In the genomic region with DNA sequence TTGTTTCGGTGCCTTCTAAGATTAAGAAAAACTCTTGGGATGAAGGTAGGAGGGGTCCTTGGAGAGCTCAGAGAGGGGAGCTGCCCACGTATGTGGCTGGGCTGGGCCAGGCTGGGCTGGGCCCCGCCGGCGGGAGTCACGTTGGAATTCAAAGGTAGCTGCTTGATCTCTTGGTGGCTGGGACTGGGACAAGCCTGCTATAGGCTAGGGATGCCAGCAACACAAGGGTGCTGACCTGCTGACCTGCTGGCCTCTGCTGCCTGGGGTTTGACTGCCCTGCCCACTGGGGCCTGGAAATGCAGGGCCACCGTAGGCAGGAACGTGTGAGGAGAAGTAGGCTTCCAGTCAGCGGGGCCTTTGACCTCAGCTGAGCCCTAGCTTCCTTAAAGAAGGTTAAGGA, we compare ENCODE assay signal across 21 cellular contexts. TPM values are rescaled to one million over a fixed set of nuclear protein-coding genes. Genes with fewer than 3 reads are reported as not detected.
DNase-seq lines count a peak whose midpoint lies in the region; ATAC-seq and TF ChIP-seq lines count a peak whose summit lies in the region.
"Had no signal": no experiment of that assay in that cellular context is flagged by ENCODE, and none has a peak within 500 bp of the region (broad histone marks: within the 10 kb centered on the region; RNA-seq: fewer than 3 reads in every experiment).

No MANE protein-coding gene starts in this region.

- H3K79me1 ChIP-seq in mesenchymal stem cell (replicated peaks; ENCODE audit: low read length, poor library complexity, severe bottlenecking) = no peaks in the 10 kb centered on the region

- H3K27me3 ChIP-seq in left ventricle myocardium inferior (ENCODE audit: low read depth) = peaks cover 11% of the 10 kb centered on the region
- peaks cover 4 to 9% of the 10 kb centered on the region in 2 experiments for H3K27me3 ChIP-seq in mesenchymal stem cell (ENCODE audit: control insufficient read depth in 1 of 2, insufficient read depth in 1 of 2, low read length in 2 of 2)
- H3K27me3 ChIP-seq in spleen (replicated peaks in 1 of 7) = peaks cover 0 to 4% (median 0%) of the 10 kb centered on the region in 7 donors

- no peak for DNase-seq in left ventricle myocardium inferior
- no peak for DNase-seq in left cardiac atrium
- DNase-seq in caudate nucleus (lab: John Stamatoyannopoulos, UW) = no peak
- DNase-seq in mesenchymal stem cell = no peak
- DNase-seq in spleen = no peak
- DNase-seq in GM10266 (ENCODE audit: extremely low spot score) = no peak
- DNase-seq in SIG-M5 treated with dmso at 0.1 percent for 504 hours (lab: John Stamatoyannopoulos, UW; ENCODE audit: unreplicated experiment) = no peak
- DNase-seq: 8988T; Caco-2; DMS53; GM23248; KG1; NCI-H1092; NCI-H1694; NCI-H2107; NCI-H345; NCI-H69; NK-92 treated with Interleukin-12 subunit alpha and Interleukin-12 subunit beta, amount 100 ng/mL, for 24 hours had no signal

- H2BK5ac ChIP-seq in mesenchymal stem cell (ENCODE audit: low read depth, low read length, poor library complexity, severe bottlenecking) = no peak overlapping the region

- 68% methylated on average over 9 of the region's 9 CpGs for WGBS in mesenchymal stem cell
- 67 to 84% (median 79%) methylated on average over 9 of the region's 9 CpGs for WGBS in spleen, 5 donors

- no peak overlapping the region for H2AK5ac ChIP-seq in mesenchymal stem cell (ENCODE audit: low read length, severe bottlenecking)

- H3K9ac ChIP-seq in mesenchymal stem cell (ENCODE audit: low read length) = no peak overlapping the region
- H3K9ac ChIP-seq: GM23248 had no signal

- no peak for TF ChIP-seq POLR2A in spleen (IDR thresholded peaks at IDR 0.05)

- H4K91ac ChIP-seq in mesenchymal stem cell (ENCODE audit: low read length) = peak overlapping the region; percentile 18

- H3K27ac ChIP-seq in left ventricle myocardium inferior (replicated peaks) (peak overlapping the region; percentile 59), caudate nucleus (ENCODE audit: low read depth, low read length) (peak overlapping the region; percentile 27), mesenchymal stem cell (ENCODE audit: low read length, poor library complexity, severe bottlenecking) (no peak overlapping the region), spleen (peak overlapping the region in 7 of 8 donors; percentile 23 to 68 (median 67))
- H3K27ac ChIP-seq: C4-2B, GM23248 had no signal

- no peak overlapping the region for H3K18ac ChIP-seq in mesenchymal stem cell (ENCODE audit: low read depth in 1 of 2, low read length in 2 of 2)

- H3K4me2 ChIP-seq in mesenchymal stem cell (ENCODE audit: low read length, poor library complexity, severe bottlenecking) = no peak overlapping the region

- no peak overlapping the region for H3K4me3 ChIP-seq in left ventricle myocardium inferior
- H3K4me3 ChIP-seq in mesenchymal stem cell (ENCODE audit: insufficient read depth in 1 of 2, low read depth in 1 of 2, low read length in 2 of 2) = no peak overlapping the region
- H3K4me3 ChIP-seq in spleen = no peak overlapping the region
- H3K4me3 ChIP-seq: GM12878, GM23248 had no signal

- no peak overlapping the region for H2BK12ac ChIP-seq in mesenchymal stem cell (ENCODE audit: low read length in 2 of 2)

- H3K4ac ChIP-seq in mesenchymal stem cell (ENCODE audit: low read depth in 1 of 2, low read length in 2 of 2) = no peak overlapping the region

- ATAC-seq in left cardiac atrium (no peak), GM18873 (IDR thresholded peaks at IDR 0.05; ENCODE audit: low FRiP score, unreplicated experiment) (no peak)
- ATAC-seq: GM12878 had no signal

- intact Hi-C loops in left ventricle myocardium inferior (cut with micrococcal nuclease) (no loop called here), left cardiac atrium (cut with DNase I) (loop anchor here in 1 of 2 donors (5.0 kb wide), 1 partner anchor 174 kb away; no protein-coding TSS in a partner anchor), spleen (cut with DNase I; ENCODE audit: low total_unique reads) (no loop called here)

- peak overlapping the region in 1 of 2 experiments; percentile 23 for H3K14ac ChIP-seq in mesenchymal stem cell (ENCODE audit: low read length in 2 of 2)

- H2BK120ac ChIP-seq in mesenchymal stem cell (ENCODE audit: low read depth, low read length) = no peak overlapping the region

- H3K4me1 ChIP-seq in left ventricle myocardium inferior = peaks cover 31% of the 10 kb centered on the region
- no peaks in the 10 kb centered on the region for H3K4me1 ChIP-seq in mesenchymal stem cell (ENCODE audit: control insufficient read depth, insufficient read depth, low read depth, low read length)
- peaks cover 8 to 60% (median 37%) of the 10 kb centered on the region in 6 donors for H3K4me1 ChIP-seq in spleen

- no peak overlapping the region for H2AFZ ChIP-seq in mesenchymal stem cell (ENCODE audit: low read depth, low read length)
- H2AFZ ChIP-seq: GM23248 had no signal

- peak overlapping the region in 1 of 2 experiments; percentile 9 for H3K23ac ChIP-seq in mesenchymal stem cell (ENCODE audit: low read length in 2 of 2)

- no peak overlapping the region for H4K8ac ChIP-seq in mesenchymal stem cell (ENCODE audit: low read length)

- H2BK15ac ChIP-seq in mesenchymal stem cell (ENCODE audit: low read depth, poor library complexity, severe bottlenecking) = no peak overlapping the region

- H3K36me3 ChIP-seq in left ventricle myocardium inferior (no peaks in the 10 kb centered on the region), mesenchymal stem cell (ENCODE audit: control insufficient read depth in 1 of 2, insufficient read depth in 2 of 2, low read depth in 1 of 2, low read length in 2 of 2) (peaks cover 0 to 24% of the 10 kb centered on the region in 2 experiments), spleen (peaks cover 0 to 19% (median 0%) of the 10 kb centered on the region in 6 donors)

- H3K9me3 ChIP-seq in left ventricle myocardium inferior (replicated peaks) = no peaks in the 10 kb centered on the region
- no peaks in the 10 kb centered on the region for H3K9me3 ChIP-seq in mesenchymal stem cell (ENCODE audit: control insufficient read depth, low read length)
- H3K9me3 ChIP-seq in spleen = no peaks in the 10 kb centered on the region
- H3K9me3 ChIP-seq: Caco-2 had no signal

- TF ChIP-seq CTCF in left ventricle myocardium inferior (IDR thresholded peaks at IDR 0.05; ENCODE audit: borderline replicate concordance) (no peak), spleen (IDR thresholded peaks at IDR 0.05 in 8 of 11, conservative IDR thresholded peaks at IDR 0.05 in 3 of 11) (no peak), GM10266 (IDR thresholded peaks at IDR 0.05; ENCODE audit: control insufficient read depth, insufficient read depth, low read depth, missing control alignments) (no peak)

RNA-seq across cellular contexts. Expression of a gene that starts 52.8 kb away (rescaled TPM):
- 20.8 TPM for total RNA-seq in left ventricle myocardium inferior
- total RNA-seq in left cardiac atrium = 10 to 100 TPM; 16.7 to 17.7 TPM
- polyA plus RNA-seq in mesenchymal stem cell (2013, experiment 1 of 2) = 18.2 TPM
- 19.9 TPM for polyA plus RNA-seq in mesenchymal stem cell (2013, experiment 2 of 2)
- 10 to 100 TPM; 25.4 to 40.7 (median 30.6) TPM for total RNA-seq in spleen
- polyA plus RNA-seq in spleen = 1 to 10 TPM; 5.1 to 8.0 (median 7.1) TPM
